1 cellular context compared by ENCODE assay signal in the genomic region with DNA sequence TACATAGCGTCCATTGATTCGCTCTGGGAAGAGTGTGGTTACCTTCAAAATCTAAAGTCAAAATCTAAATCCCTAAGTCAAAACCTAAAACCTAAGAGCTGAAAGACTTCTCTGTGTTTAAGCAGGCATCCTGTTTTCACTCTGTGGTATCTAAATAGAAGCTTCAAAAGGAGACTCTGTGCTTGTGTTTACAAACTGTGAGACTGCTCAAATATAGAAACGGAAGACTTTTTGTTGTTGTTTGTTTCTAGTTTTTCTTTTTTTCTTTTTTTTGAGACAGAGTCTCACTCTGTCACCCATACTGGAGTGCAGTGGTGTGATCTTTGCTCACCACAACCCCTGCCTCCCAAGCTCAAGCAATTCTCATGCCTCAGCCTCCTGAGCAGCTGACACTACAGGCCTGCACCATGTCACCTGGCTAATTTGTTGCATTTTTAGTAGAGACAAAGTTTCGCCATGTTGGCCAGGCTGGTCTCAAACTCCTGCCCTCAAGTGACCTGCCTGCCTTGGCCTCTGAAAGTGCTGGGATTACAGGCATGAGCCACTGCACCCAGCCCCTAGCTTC.
TF ChIP-seq lines count a peak whose summit lies in the region.

No MANE protein-coding gene starts in this region.

TF ChIP-seq in HepG2, 621 proteins besides CTCF, POLR2A, EP300 and RAD21 (continued from another document and continues in another):
- TF ChIP-seq, protein P1, sequence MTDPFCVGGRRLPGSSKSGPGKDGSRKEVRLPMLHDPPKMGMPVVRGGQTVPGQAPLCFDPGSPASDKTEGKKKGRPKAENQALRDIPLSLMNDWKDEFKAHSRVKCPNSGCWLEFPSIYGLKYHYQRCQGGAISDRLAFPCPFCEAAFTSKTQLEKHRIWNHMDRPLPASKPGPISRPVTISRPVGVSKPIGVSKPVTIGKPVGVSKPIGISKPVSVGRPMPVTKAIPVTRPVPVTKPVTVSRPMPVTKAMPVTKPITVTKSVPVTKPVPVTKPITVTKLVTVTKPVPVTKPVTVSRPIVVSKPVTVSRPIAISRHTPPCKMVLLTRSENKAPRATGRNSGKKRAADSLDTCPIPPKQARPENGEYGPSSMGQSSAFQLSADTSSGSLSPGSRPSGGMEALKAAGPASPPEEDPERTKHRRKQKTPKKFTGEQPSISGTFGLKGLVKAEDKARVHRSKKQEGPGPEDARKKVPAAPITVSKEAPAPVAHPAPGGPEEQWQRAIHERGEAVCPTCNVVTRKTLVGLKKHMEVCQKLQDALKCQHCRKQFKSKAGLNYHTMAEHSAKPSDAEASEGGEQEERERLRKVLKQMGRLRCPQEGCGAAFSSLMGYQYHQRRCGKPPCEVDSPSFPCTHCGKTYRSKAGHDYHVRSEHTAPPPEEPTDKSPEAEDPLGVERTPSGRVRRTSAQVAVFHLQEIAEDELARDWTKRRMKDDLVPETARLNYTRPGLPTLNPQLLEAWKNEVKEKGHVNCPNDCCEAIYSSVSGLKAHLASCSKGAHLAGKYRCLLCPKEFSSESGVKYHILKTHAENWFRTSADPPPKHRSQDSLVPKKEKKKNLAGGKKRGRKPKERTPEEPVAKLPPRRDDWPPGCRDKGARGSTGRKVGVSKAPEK (CRISPR knock-in tag; IDR thresholded peaks at IDR 0.05; ENCODE audit: borderline replicate concordance) = no peak
- TF ChIP-seq, protein P2, sequence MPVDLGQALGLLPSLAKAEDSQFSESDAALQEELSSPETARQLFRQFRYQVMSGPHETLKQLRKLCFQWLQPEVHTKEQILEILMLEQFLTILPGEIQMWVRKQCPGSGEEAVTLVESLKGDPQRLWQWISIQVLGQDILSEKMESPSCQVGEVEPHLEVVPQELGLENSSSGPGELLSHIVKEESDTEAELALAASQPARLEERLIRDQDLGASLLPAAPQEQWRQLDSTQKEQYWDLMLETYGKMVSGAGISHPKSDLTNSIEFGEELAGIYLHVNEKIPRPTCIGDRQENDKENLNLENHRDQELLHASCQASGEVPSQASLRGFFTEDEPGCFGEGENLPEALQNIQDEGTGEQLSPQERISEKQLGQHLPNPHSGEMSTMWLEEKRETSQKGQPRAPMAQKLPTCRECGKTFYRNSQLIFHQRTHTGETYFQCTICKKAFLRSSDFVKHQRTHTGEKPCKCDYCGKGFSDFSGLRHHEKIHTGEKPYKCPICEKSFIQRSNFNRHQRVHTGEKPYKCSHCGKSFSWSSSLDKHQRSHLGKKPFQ (CRISPR knock-in tag; IDR thresholded peaks at IDR 0.05; ENCODE audit: insufficient replicate concordance) = no peak
- TF ChIP-seq RCOR2 (CRISPR knock-in tag; IDR thresholded peaks at IDR 0.05) = peak; percentile 16; the same call in 1 of the 2 replicates
- TF ChIP-seq ZNF788 (CRISPR knock-in tag; IDR thresholded peaks at IDR 0.05; ENCODE audit: borderline replicate concordance) = no peak
- TF ChIP-seq, protein P3, sequence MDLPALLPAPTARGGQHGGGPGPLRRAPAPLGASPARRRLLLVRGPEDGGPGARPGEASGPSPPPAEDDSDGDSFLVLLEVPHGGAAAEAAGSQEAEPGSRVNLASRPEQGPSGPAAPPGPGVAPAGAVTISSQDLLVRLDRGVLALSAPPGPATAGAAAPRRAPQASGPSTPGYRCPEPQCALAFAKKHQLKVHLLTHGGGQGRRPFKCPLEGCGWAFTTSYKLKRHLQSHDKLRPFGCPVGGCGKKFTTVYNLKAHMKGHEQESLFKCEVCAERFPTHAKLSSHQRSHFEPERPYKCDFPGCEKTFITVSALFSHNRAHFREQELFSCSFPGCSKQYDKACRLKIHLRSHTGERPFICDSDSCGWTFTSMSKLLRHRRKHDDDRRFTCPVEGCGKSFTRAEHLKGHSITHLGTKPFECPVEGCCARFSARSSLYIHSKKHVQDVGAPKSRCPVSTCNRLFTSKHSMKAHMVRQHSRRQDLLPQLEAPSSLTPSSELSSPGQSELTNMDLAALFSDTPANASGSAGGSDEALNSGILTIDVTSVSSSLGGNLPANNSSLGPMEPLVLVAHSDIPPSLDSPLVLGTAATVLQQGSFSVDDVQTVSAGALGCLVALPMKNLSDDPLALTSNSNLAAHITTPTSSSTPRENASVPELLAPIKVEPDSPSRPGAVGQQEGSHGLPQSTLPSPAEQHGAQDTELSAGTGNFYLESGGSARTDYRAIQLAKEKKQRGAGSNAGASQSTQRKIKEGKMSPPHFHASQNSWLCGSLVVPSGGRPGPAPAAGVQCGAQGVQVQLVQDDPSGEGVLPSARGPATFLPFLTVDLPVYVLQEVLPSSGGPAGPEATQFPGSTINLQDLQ (CRISPR knock-in tag; IDR thresholded peaks at IDR 0.05) = no peak
- TF ChIP-seq FOXA1 (IDR thresholded peaks at IDR 0.05) = no peak
- TF ChIP-seq FOXA1 (CRISPR knock-in tag; IDR thresholded peaks at IDR 0.05) = no peak
- TF ChIP-seq, protein P4, sequence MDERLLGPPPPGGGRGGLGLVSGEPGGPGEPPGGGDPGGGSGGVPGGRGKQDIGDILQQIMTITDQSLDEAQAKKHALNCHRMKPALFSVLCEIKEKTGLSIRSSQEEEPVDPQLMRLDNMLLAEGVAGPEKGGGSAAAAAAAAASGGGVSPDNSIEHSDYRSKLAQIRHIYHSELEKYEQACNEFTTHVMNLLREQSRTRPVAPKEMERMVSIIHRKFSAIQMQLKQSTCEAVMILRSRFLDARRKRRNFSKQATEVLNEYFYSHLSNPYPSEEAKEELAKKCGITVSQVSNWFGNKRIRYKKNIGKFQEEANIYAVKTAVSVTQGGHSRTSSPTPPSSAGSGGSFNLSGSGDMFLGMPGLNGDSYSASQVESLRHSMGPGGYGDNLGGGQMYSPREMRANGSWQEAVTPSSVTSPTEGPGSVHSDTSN (CRISPR knock-in tag; IDR thresholded peaks at IDR 0.05) = no peak
- TF ChIP-seq, protein P5, sequence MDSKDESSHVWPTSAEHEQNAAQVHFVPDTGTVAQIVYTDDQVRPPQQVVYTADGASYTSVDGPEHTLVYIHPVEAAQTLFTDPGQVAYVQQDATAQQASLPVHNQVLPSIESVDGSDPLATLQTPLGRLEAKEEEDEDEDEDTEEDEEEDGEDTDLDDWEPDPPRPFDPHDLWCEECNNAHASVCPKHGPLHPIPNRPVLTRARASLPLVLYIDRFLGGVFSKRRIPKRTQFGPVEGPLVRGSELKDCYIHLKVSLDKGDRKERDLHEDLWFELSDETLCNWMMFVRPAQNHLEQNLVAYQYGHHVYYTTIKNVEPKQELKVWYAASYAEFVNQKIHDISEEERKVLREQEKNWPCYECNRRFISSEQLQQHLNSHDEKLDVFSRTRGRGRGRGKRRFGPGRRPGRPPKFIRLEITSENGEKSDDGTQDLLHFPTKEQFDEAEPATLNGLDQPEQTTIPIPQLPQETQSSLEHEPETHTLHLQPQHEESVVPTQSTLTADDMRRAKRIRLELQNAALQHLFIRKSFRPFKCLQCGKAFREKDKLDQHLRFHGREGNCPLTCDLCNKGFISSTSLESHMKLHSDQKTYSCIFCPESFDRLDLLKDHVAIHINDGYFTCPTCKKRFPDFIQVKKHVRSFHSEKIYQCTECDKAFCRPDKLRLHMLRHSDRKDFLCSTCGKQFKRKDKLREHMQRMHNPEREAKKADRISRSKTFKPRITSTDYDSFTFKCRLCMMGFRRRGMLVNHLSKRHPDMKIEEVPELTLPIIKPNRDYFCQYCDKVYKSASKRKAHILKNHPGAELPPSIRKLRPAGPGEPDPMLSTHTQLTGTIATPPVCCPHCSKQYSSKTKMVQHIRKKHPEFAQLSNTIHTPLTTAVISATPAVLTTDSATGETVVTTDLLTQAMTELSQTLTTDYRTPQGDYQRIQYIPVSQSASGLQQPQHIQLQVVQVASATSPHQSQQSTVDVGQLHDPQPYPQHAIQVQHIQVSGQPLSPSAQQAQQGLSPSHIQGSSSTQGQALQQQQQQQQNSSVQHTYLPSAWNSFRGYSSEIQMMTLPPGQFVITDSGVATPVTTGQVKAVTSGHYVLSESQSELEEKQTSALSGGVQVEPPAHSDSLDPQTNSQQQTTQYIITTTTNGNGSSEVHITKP (CRISPR knock-in tag; IDR thresholded peaks at IDR 0.05; ENCODE audit: low read depth) = no peak
- TF ChIP-seq, protein P6, sequence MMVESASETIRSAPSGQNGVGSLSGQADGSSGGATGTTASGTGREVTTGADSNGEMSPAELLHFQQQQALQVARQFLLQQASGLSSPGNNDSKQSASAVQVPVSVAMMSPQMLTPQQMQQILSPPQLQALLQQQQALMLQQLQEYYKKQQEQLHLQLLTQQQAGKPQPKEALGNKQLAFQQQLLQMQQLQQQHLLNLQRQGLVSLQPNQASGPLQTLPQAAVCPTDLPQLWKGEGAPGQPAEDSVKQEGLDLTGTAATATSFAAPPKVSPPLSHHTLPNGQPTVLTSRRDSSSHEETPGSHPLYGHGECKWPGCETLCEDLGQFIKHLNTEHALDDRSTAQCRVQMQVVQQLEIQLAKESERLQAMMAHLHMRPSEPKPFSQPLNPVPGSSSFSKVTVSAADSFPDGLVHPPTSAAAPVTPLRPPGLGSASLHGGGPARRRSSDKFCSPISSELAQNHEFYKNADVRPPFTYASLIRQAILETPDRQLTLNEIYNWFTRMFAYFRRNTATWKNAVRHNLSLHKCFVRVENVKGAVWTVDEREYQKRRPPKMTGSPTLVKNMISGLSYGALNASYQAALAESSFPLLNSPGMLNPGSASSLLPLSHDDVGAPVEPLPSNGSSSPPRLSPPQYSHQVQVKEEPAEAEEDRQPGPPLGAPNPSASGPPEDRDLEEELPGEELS (CRISPR knock-in tag; IDR thresholded peaks at IDR 0.05) = peak; percentile 80
- no peak for TF ChIP-seq ZNF558 (CRISPR knock-in tag; IDR thresholded peaks at IDR 0.05; ENCODE audit: borderline replicate concordance)
- TF ChIP-seq, protein P7, sequence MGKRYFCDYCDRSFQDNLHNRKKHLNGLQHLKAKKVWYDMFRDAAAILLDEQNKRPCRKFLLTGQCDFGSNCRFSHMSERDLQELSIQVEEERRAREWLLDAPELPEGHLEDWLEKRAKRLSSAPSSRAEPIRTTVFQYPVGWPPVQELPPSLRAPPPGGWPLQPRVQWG (CRISPR knock-in tag; IDR thresholded peaks at IDR 0.05; ENCODE audit: borderline replicate concordance, low read depth) = no peak
- TF ChIP-seq, protein P8, sequence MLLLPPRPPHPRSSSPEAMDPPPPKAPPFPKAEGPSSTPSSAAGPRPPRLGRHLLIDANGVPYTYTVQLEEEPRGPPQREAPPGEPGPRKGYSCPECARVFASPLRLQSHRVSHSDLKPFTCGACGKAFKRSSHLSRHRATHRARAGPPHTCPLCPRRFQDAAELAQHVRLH (CRISPR knock-in tag; IDR thresholded peaks at IDR 0.05; ENCODE audit: borderline replicate concordance, low read depth) = no peak
- TF ChIP-seq, protein P9, sequence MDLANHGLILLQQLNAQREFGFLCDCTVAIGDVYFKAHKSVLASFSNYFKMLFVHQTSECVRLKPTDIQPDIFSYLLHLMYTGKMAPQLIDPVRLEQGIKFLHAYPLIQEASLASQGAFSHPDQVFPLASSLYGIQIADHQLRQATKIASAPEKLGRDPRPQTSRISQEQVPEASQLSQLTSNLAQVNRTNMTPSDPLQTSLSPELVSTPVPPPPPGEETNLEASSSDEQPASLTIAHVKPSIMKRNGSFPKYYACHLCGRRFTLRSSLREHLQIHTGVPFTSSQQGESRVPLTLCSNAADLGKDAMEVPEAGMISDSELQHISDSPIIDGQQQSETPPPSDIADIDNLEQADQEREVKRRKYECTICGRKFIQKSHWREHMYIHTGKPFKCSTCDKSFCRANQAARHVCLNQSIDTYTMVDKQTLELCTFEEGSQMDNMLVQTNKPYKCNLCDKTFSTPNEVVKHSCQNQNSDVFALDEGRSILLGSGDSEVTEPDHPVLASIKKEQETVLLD (CRISPR knock-in tag; IDR thresholded peaks at IDR 0.05; ENCODE audit: low read depth) = no peak
- no peak for TF ChIP-seq ISL2 (CRISPR knock-in tag; IDR thresholded peaks at IDR 0.05)
- no peak for TF ChIP-seq MTA3 (CRISPR knock-in tag; IDR thresholded peaks at IDR 0.05)
- TF ChIP-seq HNF4A (CRISPR knock-in tag; IDR thresholded peaks at IDR 0.05) = peak; percentile 14; the same call in 1 of the 2 replicates
- 0 out of 2 replicates have a peak, but pooled peaks have one; percentile 34 for TF ChIP-seq MED1 (CRISPR knock-in tag; IDR thresholded peaks at IDR 0.05)
- TF ChIP-seq FOSL2 (CRISPR knock-in tag; IDR thresholded peaks at IDR 0.05) = no peak
- no peak for TF ChIP-seq JUN (CRISPR knock-in tag; IDR thresholded peaks at IDR 0.05)
- TF ChIP-seq KLF12 (CRISPR knock-in tag; IDR thresholded peaks at IDR 0.05; ENCODE audit: borderline replicate concordance) = no peak
- TF ChIP-seq SMAD1 (CRISPR knock-in tag; IDR thresholded peaks at IDR 0.05; ENCODE audit: borderline replicate concordance, low read depth) = no peak
- no peak for TF ChIP-seq HMGA1 (CRISPR knock-in tag; conservative IDR thresholded peaks at IDR 0.05)
- TF ChIP-seq, protein P10, sequence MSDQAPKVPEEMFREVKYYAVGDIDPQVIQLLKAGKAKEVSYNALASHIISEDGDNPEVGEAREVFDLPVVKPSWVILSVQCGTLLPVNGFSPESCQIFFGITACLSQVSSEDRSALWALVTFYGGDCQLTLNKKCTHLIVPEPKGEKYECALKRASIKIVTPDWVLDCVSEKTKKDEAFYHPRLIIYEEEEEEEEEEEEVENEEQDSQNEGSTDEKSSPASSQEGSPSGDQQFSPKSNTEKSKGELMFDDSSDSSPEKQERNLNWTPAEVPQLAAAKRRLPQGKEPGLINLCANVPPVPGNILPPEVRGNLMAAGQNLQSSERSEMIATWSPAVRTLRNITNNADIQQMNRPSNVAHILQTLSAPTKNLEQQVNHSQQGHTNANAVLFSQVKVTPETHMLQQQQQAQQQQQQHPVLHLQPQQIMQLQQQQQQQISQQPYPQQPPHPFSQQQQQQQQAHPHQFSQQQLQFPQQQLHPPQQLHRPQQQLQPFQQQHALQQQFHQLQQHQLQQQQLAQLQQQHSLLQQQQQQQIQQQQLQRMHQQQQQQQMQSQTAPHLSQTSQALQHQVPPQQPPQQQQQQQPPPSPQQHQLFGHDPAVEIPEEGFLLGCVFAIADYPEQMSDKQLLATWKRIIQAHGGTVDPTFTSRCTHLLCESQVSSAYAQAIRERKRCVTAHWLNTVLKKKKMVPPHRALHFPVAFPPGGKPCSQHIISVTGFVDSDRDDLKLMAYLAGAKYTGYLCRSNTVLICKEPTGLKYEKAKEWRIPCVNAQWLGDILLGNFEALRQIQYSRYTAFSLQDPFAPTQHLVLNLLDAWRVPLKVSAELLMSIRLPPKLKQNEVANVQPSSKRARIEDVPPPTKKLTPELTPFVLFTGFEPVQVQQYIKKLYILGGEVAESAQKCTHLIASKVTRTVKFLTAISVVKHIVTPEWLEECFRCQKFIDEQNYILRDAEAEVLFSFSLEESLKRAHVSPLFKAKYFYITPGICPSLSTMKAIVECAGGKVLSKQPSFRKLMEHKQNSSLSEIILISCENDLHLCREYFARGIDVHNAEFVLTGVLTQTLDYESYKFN (CRISPR knock-in tag; conservative IDR thresholded peaks at IDR 0.05) = peak; percentile 79
- TF ChIP-seq AGO1 (IDR thresholded peaks at IDR 0.05; ENCODE audit: low read depth, low read length, poor library complexity, severe bottlenecking) = no peak
- no peak for TF ChIP-seq ADNP (CRISPR knock-in tag; IDR thresholded peaks at IDR 0.05)
- TF ChIP-seq, protein P11, sequence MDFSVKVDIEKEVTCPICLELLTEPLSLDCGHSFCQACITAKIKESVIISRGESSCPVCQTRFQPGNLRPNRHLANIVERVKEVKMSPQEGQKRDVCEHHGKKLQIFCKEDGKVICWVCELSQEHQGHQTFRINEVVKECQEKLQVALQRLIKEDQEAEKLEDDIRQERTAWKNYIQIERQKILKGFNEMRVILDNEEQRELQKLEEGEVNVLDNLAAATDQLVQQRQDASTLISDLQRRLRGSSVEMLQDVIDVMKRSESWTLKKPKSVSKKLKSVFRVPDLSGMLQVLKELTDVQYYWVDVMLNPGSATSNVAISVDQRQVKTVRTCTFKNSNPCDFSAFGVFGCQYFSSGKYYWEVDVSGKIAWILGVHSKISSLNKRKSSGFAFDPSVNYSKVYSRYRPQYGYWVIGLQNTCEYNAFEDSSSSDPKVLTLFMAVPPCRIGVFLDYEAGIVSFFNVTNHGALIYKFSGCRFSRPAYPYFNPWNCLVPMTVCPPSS (IDR thresholded peaks at IDR 0.05) = no peak
- TF ChIP-seq MAFF (IDR thresholded peaks at IDR 0.05; ENCODE audit: low read depth, low read length) = no peak
